ENCODE assay signal across 9 cellular contexts in the genomic region with DNA sequence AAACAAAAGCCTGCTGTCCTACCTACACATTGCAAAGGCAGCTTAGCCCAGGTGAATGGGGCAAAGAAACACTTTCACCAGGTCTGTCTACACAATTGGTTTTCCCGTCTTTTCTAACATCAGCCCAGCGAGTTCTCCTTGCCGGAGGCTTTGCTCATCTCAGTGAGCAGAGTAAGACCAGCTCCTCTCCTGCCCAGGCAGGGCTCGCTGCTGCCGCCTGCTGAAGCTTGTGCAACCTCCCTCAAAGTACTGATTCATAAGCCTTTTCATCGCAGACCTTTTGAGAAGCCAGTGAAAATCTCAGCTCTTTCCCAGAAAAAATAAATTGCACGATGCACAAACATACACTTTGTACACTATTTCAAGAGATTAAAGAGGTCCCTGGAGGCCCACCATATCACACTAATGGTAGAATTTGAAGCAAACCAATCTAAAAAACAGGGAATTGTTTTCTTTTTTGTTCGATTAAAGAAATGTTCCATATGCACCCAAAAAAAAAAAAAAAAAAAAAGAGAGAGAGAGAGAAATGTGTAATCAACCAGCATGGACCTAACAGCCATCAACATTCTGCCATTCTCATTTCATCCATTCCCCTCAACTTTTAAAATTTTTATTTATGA.
DNase-seq lines count a peak whose midpoint lies in the region; FAIRE-seq and TF ChIP-seq lines count a peak whose summit lies in the region.
"Had no signal": no experiment of that assay in that cellular context is flagged by ENCODE, and none has a peak within 500 bp of the region (broad histone marks: within the 10 kb centered on the region; RNA-seq: fewer than 3 reads in every experiment).

No MANE protein-coding gene starts in this region.

- H3K36me3 Mint-ChIP-seq in activated naive CD4-positive, alpha-beta T cell treated with anti-CD3 and anti-CD28 coated beads, Interleukin-2, amount 10 ng/mL, durations not matched to agents 7 days and 5 days: no peaks in the 10 kb centered on the region
- H3K36me3 Mint-ChIP-seq: IgD-negative memory B cell had no signal

- intact Hi-C loops in breast epithelium (cut with DNase I; ENCODE audit: low total_unique reads): no loop called here
- intact Hi-C loops in tibial artery (cut with DNase I; ENCODE audit: low total_unique reads): no loop called here

- no peaks in the 10 kb centered on the region for H3K9me1 ChIP-seq in keratinocyte (ENCODE audit: control insufficient read depth, extremely low read depth, insufficient read depth, low read length)

- DNase-seq in D341Med (ENCODE audit: low spot score) (peak; percentile 76), GM23248 (peak; percentile 85), NCI-H446 treated with DMSO at 0.1 percent for 48 hours (lab: John Stamatoyannopoulos, UW) (peak; percentile 8), breast epithelium (ENCODE audit: low spot score in 2 of 2) (peak; percentile 26 to 56), keratinocyte (ENCODE audit: low read depth, low spot score) (no peak), tibial artery (peak; percentile 42 to 67), AML-193 (lab: John Stamatoyannopoulos, UW) (no peak)
- no peak for DNase-seq in activated naive CD4-positive, alpha-beta T cell treated with anti-CD3 and anti-CD28 coated beads, Interleukin-2, amount 10 ng/mL, durations not matched to agents 7 days and 5 days

- dilution Hi-C loops in keratinocyte (cut with MboI; ENCODE audit: extremely low pct_ligation_motif_present, low sequenced_read_pairs): no loop called here

- H3K79me2 ChIP-seq in GM23248 (ENCODE audit: insufficient read depth): no peaks in the 10 kb centered on the region
- no peaks in the 10 kb centered on the region for H3K79me2 ChIP-seq in keratinocyte (ENCODE audit: control insufficient read depth, insufficient read depth, low read length)

- H3K4me1 ChIP-seq in GM23248 (ENCODE audit: insufficient read depth) (0 out of 2 replicates have a peak, but pooled peaks cover 4% of the 10 kb centered on the region), breast epithelium (no peaks in the 10 kb centered on the region), keratinocyte (ENCODE audit: control insufficient read depth, extremely low read depth, insufficient read depth, low read length) (no peaks in the 10 kb centered on the region), tibial artery (no peaks in the 10 kb centered on the region)

- no peak overlapping the region for H3K4me2 ChIP-seq in GM23248 (ENCODE audit: unreplicated experiment)
- H3K4me2 ChIP-seq in keratinocyte (ENCODE audit: control insufficient read depth, extremely low read depth, insufficient read depth, low read depth, low read length): no peak overlapping the region

- H3K9me3 ChIP-seq in GM23248 (ENCODE audit: low read depth): no peaks in the 10 kb centered on the region
- H3K9me3 ChIP-seq in breast epithelium: no peaks in the 10 kb centered on the region
- H3K9me3 ChIP-seq in keratinocyte (ENCODE audit: control insufficient read depth, low read depth, low read length): no peaks in the 10 kb centered on the region
- H3K9me3 ChIP-seq in tibial artery: no peaks in the 10 kb centered on the region

- peak in 1 of 3 donors; percentile 35 for TF ChIP-seq CTCF in breast epithelium (IDR thresholded peaks at IDR 0.05)
- peak; percentile 69 to 87 (median 78) for TF ChIP-seq CTCF in keratinocyte (optimal IDR thresholded peaks at IDR 0.05 in 1 of 3, IDR thresholded peaks at IDR 0.05 in 1 of 3, conservative IDR thresholded peaks at IDR 0.05 in 1 of 3; ENCODE audit: extremely low read depth in 1 of 3, insufficient read depth in 2 of 3, low read length in 3 of 3)
- TF ChIP-seq CTCF in tibial artery (IDR thresholded peaks at IDR 0.05): peak; percentile 22 to 47

- H3K36me3 ChIP-seq in GM23248 (ENCODE audit: low read depth): no peaks in the 10 kb centered on the region
- H3K36me3 ChIP-seq in breast epithelium: no peaks in the 10 kb centered on the region
- no peaks in the 10 kb centered on the region for H3K36me3 ChIP-seq in keratinocyte (ENCODE audit: control insufficient read depth in 2 of 2, extremely low read depth in 1 of 2, insufficient read depth in 2 of 2, low read length in 2 of 2)
- H3K36me3 ChIP-seq in tibial artery: no peaks in the 10 kb centered on the region

- H3K4me1 Mint-ChIP-seq in activated naive CD4-positive, alpha-beta T cell treated with anti-CD3 and anti-CD28 coated beads, Interleukin-2, amount 10 ng/mL, durations not matched to agents 7 days and 5 days: no peaks in the 10 kb centered on the region
- H3K4me1 Mint-ChIP-seq: IgD-negative memory B cell had no signal

- H3K27ac ChIP-seq in GM23248: no peak overlapping the region
- no peak overlapping the region for H3K27ac ChIP-seq in breast epithelium
- no peak overlapping the region for H3K27ac ChIP-seq in keratinocyte (ENCODE audit: control insufficient read depth, insufficient read depth, low read length)
- H3K27ac ChIP-seq in tibial artery: no peak overlapping the region

- no peak overlapping the region for H3K4me3 Mint-ChIP-seq in activated naive CD4-positive, alpha-beta T cell treated with anti-CD3 and anti-CD28 coated beads, Interleukin-2, amount 10 ng/mL, durations not matched to agents 7 days and 5 days
- H3K4me3 Mint-ChIP-seq: IgD-negative memory B cell had no signal

- CTCF ChIA-PET in activated naive CD4-positive, alpha-beta T cell treated with anti-CD3 and anti-CD28 coated beads, Interleukin-2, amount 10 ng/mL, durations not matched to agents 7 days and 5 days (lab: Charles Lee): interaction anchor here (0.6 to 1.1 kb wide), 2 partner anchors 15 to 580 kb away, joined by 3 read pairs; no protein-coding TSS in a partner anchor

- H3K27ac Mint-ChIP-seq in activated naive CD4-positive, alpha-beta T cell treated with anti-CD3 and anti-CD28 coated beads, Interleukin-2, amount 10 ng/mL, durations not matched to agents 7 days and 5 days: no peak overlapping the region

- H4K20me1 ChIP-seq in GM23248 (ENCODE audit: insufficient read depth) (no peaks in the 10 kb centered on the region), keratinocyte (ENCODE audit: control insufficient read depth, extremely low read depth, insufficient read depth, low read length) (no peaks in the 10 kb centered on the region)

- no peak for TF ChIP-seq POLR2A in breast epithelium (IDR thresholded peaks at IDR 0.05)

- H3K9ac ChIP-seq in GM23248 (no peak overlapping the region), keratinocyte (ENCODE audit: control insufficient read depth, extremely low read depth, insufficient read depth, low read length) (no peak overlapping the region)

- H3K9me3 Mint-ChIP-seq in activated naive CD4-positive, alpha-beta T cell treated with anti-CD3 and anti-CD28 coated beads, Interleukin-2, amount 10 ng/mL, durations not matched to agents 7 days and 5 days: no peaks in the 10 kb centered on the region

- no peaks in the 10 kb centered on the region for H3K9me2 ChIP-seq in GM23248 (ENCODE audit: insufficient read depth)

- FAIRE-seq in keratinocyte (lab: Jason Lieb, UNC): no peak

- peaks cover 3% of the 10 kb centered on the region for H3K27me3 Mint-ChIP-seq in activated naive CD4-positive, alpha-beta T cell treated with anti-CD3 and anti-CD28 coated beads, Interleukin-2, amount 10 ng/mL, durations not matched to agents 7 days and 5 days

- no peak overlapping the region; the same call in 1 of the 2 replicates for H2AFZ ChIP-seq in GM23248
- no peak overlapping the region for H2AFZ ChIP-seq in keratinocyte (ENCODE audit: control insufficient read depth, low read length)

- no peaks in the 10 kb centered on the region for H3F3A ChIP-seq in GM23248 (ENCODE audit: insufficient read depth)

- 0 out of 2 replicates have a peak, but pooled peaks cover 5% of the 10 kb centered on the region for H3K27me3 ChIP-seq in GM23248 (replicated peaks; ENCODE audit: insufficient read depth)
- no peaks in the 10 kb centered on the region for H3K27me3 ChIP-seq in breast epithelium
- H3K27me3 ChIP-seq in keratinocyte (ENCODE audit: control insufficient read depth, extremely low read depth, insufficient read depth, low read length): no peaks in the 10 kb centered on the region
- H3K27me3 ChIP-seq in tibial artery: no peaks in the 10 kb centered on the region

- in situ Hi-C loops in GM23248 (cut with MboI): loop anchor here (25.0 kb wide), 2 partner anchors 552 to 1477 kb away; no protein-coding TSS in a partner anchor

- H3K4me3 ChIP-seq in GM23248 (no peak overlapping the region), breast epithelium (no peak overlapping the region), keratinocyte (ENCODE audit: control insufficient read depth in 2 of 3, extremely low read depth in 1 of 3, insufficient read depth in 2 of 3, low read depth in 1 of 3, low read length in 3 of 3) (no peak overlapping the region), tibial artery (no peak overlapping the region)

- 7 to 9% methylated on average over 8 of the region's 8 CpGs for WGBS in GM23248 (ENCODE audit: low coverage in 1 of 2, low lambda C conversion rate in 2 of 2, missing lambda C conversion rate in 2 of 2), 2 experiments

Comparison
In these comparisons a context has a peak if more than half of its experiments do, and no peak if none do; other contexts are left out.
1. DNase-seq: peak in D341Med (single experiment), GM23248 (single experiment), NCI-H446 treated with DMSO at 0.1 percent for 48 hours (single experiment), breast epithelium (2 of 2) and tibial artery (2 of 2); none in keratinocyte (single experiment), activated naive CD4-positive, alpha-beta T cell treated with anti-CD3 and anti-CD28 coated beads, Interleukin-2, amount 10 ng/mL, durations not matched to agents 7 days and 5 days (single experiment) and AML-193 (0 of 2).